Comparison of ENCODE assay signal across 8 cellular contexts in genomic region chr2:12716250-12717190, GRCh38. TPM values are rescaled to one million over a fixed set of nuclear protein-coding genes. Genes with fewer than 3 reads are reported as not detected.
DNase-seq lines count a peak whose midpoint lies in the region; ATAC-seq and TF ChIP-seq lines count a peak whose summit lies in the region.

TRIB2 (plus strand) TSS chr2:12716936; CDS start chr2:12718308, 1,372 bp downstream.

- peak within 1 kb of the TSS; percentile 87 for H3K4me3 ChIP-seq in AG04450 (ENCODE audit: low read depth, low read length)

- CTCF ChIA-PET in AG04450 (lab: Charles Lee) = interaction anchor here (0.6 to 4.2 kb wide), 51 partner anchors 10 to 926 kb away, joined by 3 to 30 read pairs (median 4); no protein-coding TSS in a partner anchor

- DNase-seq in AG04450 (ENCODE audit: low read depth, low spot score) (peak; percentile 65), NCI-H748 (lab: John Stamatoyannopoulos, UW; ENCODE audit: unreplicated experiment) (peak; percentile 96), dedifferentiated amniotic fluid mesenchymal stem cell (ENCODE audit: extremely low spot score) (peak; percentile 67), left lobe of liver (ENCODE audit: low spot score) (peak; percentile 89)
- DNase-seq in activated CD4-positive, alpha-beta T cell treated with anti-CD3 and anti-CD28 coated beads, Interleukin-2, amount 50 U/mL, for 1 hour = peak; percentile 90
- peak; percentile 84 to 85 for DNase-seq in stimulated activated CD4-positive, alpha-beta T cell treated with anti-CD3 and anti-CD28 coated beads, Interleukin-2, amount 100 ng/mL, for 24 hours

- ATAC-seq in GM19023 (IDR thresholded peaks at IDR 0.05; ENCODE audit: unreplicated experiment) = peak; percentile 51
- peak; percentile 81 for ATAC-seq in HG03432 (IDR thresholded peaks at IDR 0.05; ENCODE audit: unreplicated experiment)
- ATAC-seq in left lobe of liver = peak; percentile 85

- H3K9me3 ChIP-seq in AG04450 (ENCODE audit: control insufficient read depth, insufficient read depth, low read length) = peaks cover 8% of the 10 kb centered on the region; the same call in 1 of the 2 replicates

- POLR2A ChIA-PET in AG04450 (lab: Yijun Ruan, JAX) = interaction anchor here (0.7 to 2.4 kb wide), 10 partner anchors 14 to 610 kb away, joined by 3 to 15 read pairs (median 4); no protein-coding TSS in a partner anchor

- no peak for TF ChIP-seq CTCF in AG04450 (IDR thresholded peaks at IDR 0.05; ENCODE audit: low read depth, low read length)

- H3K27me3 ChIP-seq in AG04450 (ENCODE audit: control insufficient read depth, insufficient read depth, low read length) = no peaks in the 10 kb centered on the region

- H3K27ac ChIP-seq in AG04450 (ENCODE audit: low read depth, low read length) = peak within 1 kb of the TSS; percentile 89

RNA-seq across cellular contexts. Expression of gene TRIB2, which starts in this region (rescaled TPM):
- polyA plus RNA-seq in AG04450 (2011; rRNA removed) = 12.2 and 13.0 TPM in 2 replicates
- 17.6 and 20.9 TPM in 2 replicates for polyA minus RNA-seq in AG04450 (2011; rRNA and poly(A)+ RNA removed)
- 13.8 TPM for total RNA-seq in left lobe of liver

Comparison
In these comparisons a context has a peak if more than half of its experiments do, and no peak if none do; other contexts are left out.
1. Peak in every context shown above with its lines: DNase-seq, ATAC-seq, H3K4me3 ChIP-seq and H3K27ac ChIP-seq.